8 cellular contexts compared by ENCODE assay signal in the genomic region with DNA sequence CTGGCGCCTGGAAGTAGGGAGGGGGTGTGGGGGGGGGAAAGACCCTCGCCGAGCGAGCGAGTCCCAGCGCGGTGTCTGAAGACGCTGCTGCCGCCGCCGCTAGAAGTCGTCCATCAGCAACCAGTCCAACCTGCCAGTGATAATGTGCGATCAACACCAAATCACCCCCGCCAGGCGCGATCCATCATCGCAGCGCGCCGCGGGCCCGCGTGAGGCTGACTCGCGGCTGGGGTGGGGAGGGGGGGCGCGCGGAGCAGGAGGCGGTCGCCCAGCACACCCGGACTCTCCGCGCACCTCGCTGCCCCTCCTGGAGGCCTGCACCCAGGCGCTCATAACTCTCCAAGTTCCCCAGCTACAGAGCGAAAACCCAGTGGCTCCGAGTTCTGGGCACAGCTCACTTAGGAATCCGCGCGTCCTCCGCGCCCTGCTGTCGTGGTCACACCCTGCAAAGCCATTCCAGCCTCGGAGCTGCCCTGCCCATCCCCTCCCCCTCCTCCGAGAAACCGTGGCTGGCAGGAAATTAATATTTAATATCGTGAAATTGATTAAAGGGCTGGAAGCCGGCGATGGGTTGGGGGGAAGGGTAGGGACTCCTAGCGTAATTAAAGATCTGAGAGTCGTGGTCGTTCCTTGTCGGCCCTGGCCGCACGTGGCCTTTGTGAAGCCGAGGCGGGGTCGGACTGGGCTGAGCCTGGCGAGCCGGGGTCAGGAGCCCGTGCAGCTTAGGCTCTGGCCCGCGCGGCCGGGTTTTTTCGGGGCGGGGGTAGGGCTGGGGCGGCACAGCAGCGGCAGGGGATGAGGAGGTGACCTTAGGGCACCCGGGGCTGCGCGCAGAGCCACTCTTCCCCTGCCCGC. TPM values are rescaled to one million over a fixed set of nuclear protein-coding genes. Genes with fewer than 3 reads are reported as not detected.
DNase-seq lines count a peak whose midpoint lies in the region; ATAC-seq and TF ChIP-seq lines count a peak whose summit lies in the region.

No MANE protein-coding gene starts in this region.

- no peak for TF ChIP-seq EP300 in esophagus muscularis mucosa (IDR thresholded peaks at IDR 0.05)

- TF ChIP-seq POLR2A in esophagus muscularis mucosa (IDR thresholded peaks at IDR 0.05; ENCODE audit: low read depth): no peak

- DNase-seq in D341Med (ENCODE audit: low spot score): peak; percentile 51
- DNase-seq in NT2/D1 (ENCODE audit: low read depth, low spot score): no peak
- DNase-seq in esophagus muscularis mucosa (ENCODE audit: extremely low spot score): no peak
- DNase-seq in trophoblast cell: no peak
- DNase-seq in COR-L47 (lab: John Stamatoyannopoulos, UW): no peak

- peaks cover 7% of the 10 kb centered on the region for H3K79me1 ChIP-seq in trophoblast cell (ENCODE audit: low read length)

- no peak overlapping the region for H2BK5ac ChIP-seq in trophoblast cell (ENCODE audit: low read depth, low read length, poor library complexity)

- peaks cover 3% of the 10 kb centered on the region for H3K79me2 ChIP-seq in trophoblast cell (ENCODE audit: control insufficient read depth, insufficient read depth, low read length, poor library complexity)

- no peak overlapping the region for H4K12ac ChIP-seq in trophoblast cell (ENCODE audit: low read depth, low read length)

- no peak for TF ChIP-seq CTCF in esophagus muscularis mucosa (IDR thresholded peaks at IDR 0.05)

- H3K4me3 ChIP-seq in NT2/D1 (ENCODE audit: insufficient read length, low read depth): peak overlapping the region; percentile 54
- H3K4me3 ChIP-seq in esophagus muscularis mucosa: peak overlapping the region; percentile 53 to 62 (median 55)
- no peak overlapping the region for H3K4me3 ChIP-seq in trophoblast cell (ENCODE audit: low read depth, low read length)

- H3K9me3 ChIP-seq in NT2/D1 (ENCODE audit: insufficient read depth, low read length): no peaks in the 10 kb centered on the region
- H3K9me3 ChIP-seq in esophagus muscularis mucosa: no peaks in the 10 kb centered on the region
- no peaks in the 10 kb centered on the region for H3K9me3 ChIP-seq in trophoblast cell (ENCODE audit: insufficient read depth, low read depth, low read length)

- no peak overlapping the region for H3K18ac ChIP-seq in trophoblast cell (ENCODE audit: low read length)

- H2BK120ac ChIP-seq in trophoblast cell (ENCODE audit: insufficient read depth, low read length, poor library complexity): peak overlapping the region; percentile 29

- H2AK5ac ChIP-seq in trophoblast cell (ENCODE audit: low read length): no peak overlapping the region

- peaks cover 36% of the 10 kb centered on the region for H3K27me3 ChIP-seq in NT2/D1 (ENCODE audit: insufficient read depth, insufficient read length)
- peaks cover 0 to 18% (median 0%) of the 10 kb centered on the region in 4 donors for H3K27me3 ChIP-seq in esophagus muscularis mucosa
- H3K27me3 ChIP-seq in trophoblast cell (ENCODE audit: insufficient read depth, low read length): peaks cover 30% of the 10 kb centered on the region

- peak overlapping the region; percentile 85 for H3K9ac ChIP-seq in NT2/D1 (ENCODE audit: insufficient read length, low read depth)
- no peak overlapping the region for H3K9ac ChIP-seq in trophoblast cell (ENCODE audit: low read length)

- H3K4me1 ChIP-seq in NT2/D1 (ENCODE audit: insufficient read depth, insufficient read length) (peaks cover 3% of the 10 kb centered on the region), esophagus muscularis mucosa (peaks cover 13 to 68% (median 42%) of the 10 kb centered on the region in 4 donors), trophoblast cell (ENCODE audit: control insufficient read depth in 1 of 2, insufficient read depth in 2 of 2, low read length in 2 of 2) (peaks cover 34 to 39% of the 10 kb centered on the region in 2 experiments)

- peak overlapping the region; percentile 76 for H3K4me2 ChIP-seq in trophoblast cell (ENCODE audit: low read length)

- intact Hi-C loops in esophagus muscularis mucosa (cut with DNase I): loop anchor here (1.0 to 10.0 kb wide), 4 partner anchors 16 to 424 kb away; no protein-coding TSS in a partner anchor

- H4K91ac ChIP-seq in trophoblast cell (ENCODE audit: low read depth, low read length): no peak overlapping the region

- 38% methylated on average over 13 of the region's 73 CpGs for WGBS in esophagus muscularis mucosa
- no CpG with 5 or more reads among the region's 73 CpGs for WGBS in trophoblast cell (ENCODE audit: extremely low coverage, insufficient coverage, insufficient read length)

- ATAC-seq in HG02970 (IDR thresholded peaks at IDR 0.05; ENCODE audit: low FRiP score, unreplicated experiment) (no peak), HG03378 (IDR thresholded peaks at IDR 0.05; ENCODE audit: unreplicated experiment) (no peak), GM21381 (IDR thresholded peaks at IDR 0.05; ENCODE audit: unreplicated experiment) (no peak)

- H4K8ac ChIP-seq in trophoblast cell (ENCODE audit: low read depth, low read length): no peak overlapping the region

- H2BK12ac ChIP-seq in trophoblast cell (ENCODE audit: low read length): no peak overlapping the region

- no peak overlapping the region for H3K4ac ChIP-seq in trophoblast cell (ENCODE audit: low read depth, low read length)

- no peak overlapping the region for H2AFZ ChIP-seq in trophoblast cell (ENCODE audit: insufficient read depth, low read length, poor library complexity)

- H3K14ac ChIP-seq in trophoblast cell (ENCODE audit: low read length): no peak overlapping the region

- peak overlapping the region; percentile 71 to 81 (median 76) for H3K27ac ChIP-seq in esophagus muscularis mucosa (replicated peaks in 1 of 4)
- H3K27ac ChIP-seq in trophoblast cell (ENCODE audit: low read depth, low read length): no peak overlapping the region

- H3K23ac ChIP-seq in trophoblast cell (ENCODE audit: low read length): no peak overlapping the region

- H3K36me3 ChIP-seq in NT2/D1 (ENCODE audit: insufficient read depth, insufficient read length, low read length) (no peaks in the 10 kb centered on the region), esophagus muscularis mucosa (no peaks in the 10 kb centered on the region), trophoblast cell (ENCODE audit: control insufficient read depth in 1 of 2, insufficient read depth in 2 of 2, low read length in 2 of 2) (no peaks in the 10 kb centered on the region)

RNA-seq across cellular contexts. Expression of gene BCOR, which starts 58.1 kb away (rescaled TPM):
- total RNA-seq in esophagus muscularis mucosa: 10 to 100 TPM; 19.9 to 32.5 (median 26.0) TPM
- polyA plus RNA-seq in trophoblast cell (2013): 5.9 and 6.1 TPM in 2 replicates
